Comparison of ENCODE assay signal across 15 cellular contexts in genomic region chr17:81333626-81334368, GRCh38.
"Had no signal": no experiment of that assay in that cellular context is flagged by ENCODE, and none has a peak within 500 bp of the region (broad histone marks: within the 10 kb centered on the region; RNA-seq: fewer than 3 reads in every experiment).

No MANE protein-coding gene starts in this region.

- H3K27ac Mint-ChIP-seq: activated naive CD8-positive, alpha-beta T cell treated with anti-CD3 and anti-CD28 coated beads for 36 hours; stimulated activated naive CD8-positive, alpha-beta T cell treated with anti-CD3 and anti-CD28 coated beads, Interleukin-15, Interleukin-2, amounts not matched to agents 100 ng/mL and 50 ng/mL, for 24 hours had no signal

- H3K36me3 Mint-ChIP-seq: activated naive CD8-positive, alpha-beta T cell treated with anti-CD3 and anti-CD28 coated beads for 36 hours had no signal

- H3K36me3 ChIP-seq: upper lobe of left lung had no signal

- H3K27ac ChIP-seq: dorsolateral prefrontal cortex, skin epidermis, VCaP had no signal

- H3K9me3 Mint-ChIP-seq: activated naive CD8-positive, alpha-beta T cell treated with anti-CD3 and anti-CD28 coated beads for 36 hours; nephron progenitor cell; stimulated activated naive CD8-positive, alpha-beta T cell treated with anti-CD3 and anti-CD28 coated beads, Interleukin-15, Interleukin-2, amounts not matched to agents 100 ng/mL and 50 ng/mL, for 24 hours had no signal

- H3K4me3 Mint-ChIP-seq: activated naive CD8-positive, alpha-beta T cell treated with anti-CD3 and anti-CD28 coated beads for 36 hours; stimulated activated naive CD8-positive, alpha-beta T cell treated with anti-CD3 and anti-CD28 coated beads, Interleukin-15, Interleukin-2, amounts not matched to agents 100 ng/mL and 50 ng/mL, for 24 hours had no signal

- H3K9me3 ChIP-seq: upper lobe of left lung had no signal

- H3K4me3 ChIP-seq: dorsolateral prefrontal cortex, skin epidermis had no signal

- DNase-seq: activated CD4-positive, alpha-beta T cell treated with anti-CD3 and anti-CD28 coated beads, Interleukin-2, amount 50 U/mL, for 48 hours; activated CD4-positive, CD25-positive, alpha-beta regulatory T cell treated with anti-CD3 and anti-CD28 coated beads, Interleukin-2, amount 50 U/mL, for 72 hours; activated naive CD8-positive, alpha-beta T cell treated with anti-CD3 and anti-CD28 coated beads for 36 hours; amniotic stem cell; dorsolateral prefrontal cortex; hypothalamus; islet precursor cell; nephron progenitor cell; occipital lobe; posterior cingulate gyrus; T-helper 2 cell had no signal

- H3K4me1 Mint-ChIP-seq: activated naive CD8-positive, alpha-beta T cell treated with anti-CD3 and anti-CD28 coated beads for 36 hours had no signal

- H3K27me3 ChIP-seq: upper lobe of left lung had no signal
